10 cellular contexts compared by ENCODE assay signal in the genomic region with DNA sequence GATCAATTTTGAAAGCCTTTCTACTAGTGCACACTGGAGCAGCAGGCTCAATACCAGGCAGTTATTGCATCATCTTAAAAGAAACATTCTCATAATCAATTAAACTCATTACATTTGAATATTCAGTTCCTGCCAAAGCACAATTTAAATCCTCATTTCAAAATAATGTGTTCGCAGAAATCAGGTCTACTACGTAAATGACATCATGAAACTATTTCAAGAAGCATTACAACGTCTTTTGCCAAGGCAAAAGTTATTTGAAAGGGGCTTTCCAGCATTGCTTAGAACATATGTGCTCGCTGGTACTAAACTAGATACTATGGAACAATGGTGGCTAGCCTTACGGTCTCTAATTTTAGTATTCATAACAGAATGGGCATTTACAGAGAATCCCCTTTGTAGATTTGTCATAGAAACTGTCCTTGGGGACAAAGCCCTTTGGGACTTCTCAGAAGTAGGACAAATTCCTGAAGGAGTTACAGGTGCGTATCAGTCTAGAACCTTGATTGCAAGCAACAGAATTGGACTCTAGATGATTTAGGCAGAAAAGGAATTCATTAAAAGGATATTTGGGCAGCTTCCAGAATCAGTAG. TPM values are rescaled to one million over a fixed set of nuclear protein-coding genes. Genes with fewer than 3 reads are reported as not detected.
A peak's percentile ranks its signal among the peaks of the same experiment; 100 is the strongest.
DNase-seq lines count a peak whose midpoint lies in the region; ATAC-seq and TF ChIP-seq lines count a peak whose summit lies in the region.
"Had no signal": no experiment of that assay in that cellular context is flagged by ENCODE, and none has a peak within 500 bp of the region (broad histone marks: within the 10 kb centered on the region; RNA-seq: fewer than 3 reads in every experiment).

No MANE protein-coding gene starts in this region.

- H3K27me3 ChIP-seq in CD8-positive, alpha-beta memory T cell (ENCODE audit: insufficient read depth, low read length, poor library complexity, severe bottlenecking): no peaks in the 10 kb centered on the region
- H3K27me3 ChIP-seq in upper lobe of right lung: no peaks in the 10 kb centered on the region
- H3K27me3 ChIP-seq: esophagus muscularis mucosa had no signal

- peaks cover 0 to 2% of the 10 kb centered on the region in 2 donors for H3K27me3 Mint-ChIP-seq in CD8-positive, alpha-beta memory T cell

- H3K4me3 Mint-ChIP-seq in CD8-positive, alpha-beta memory T cell: peak overlapping the region; percentile 79 to 92 (median 84)

- DNase-seq in CD8-positive, alpha-beta memory T cell: peak in 2 of 5 donors; percentile 9 to 22
- DNase-seq in MV-4-11 (lab: John Stamatoyannopoulos, UW) (peak; percentile 34), choroid plexus epithelial cell (ENCODE audit: low read depth) (peak; percentile 12), upper lobe of right lung (no peak), NCI-H2171 (lab: John Stamatoyannopoulos, UW) (no peak)
- DNase-seq in stimulated activated CD8-positive, alpha-beta memory T cell treated with anti-CD3 and anti-CD28 coated beads, Interleukin-4, amount 100 ng/mL, for 48 hours: no peak
- DNase-seq: aorta had no signal

- H3K9me3 Mint-ChIP-seq in CD8-positive, alpha-beta memory T cell: no peaks in the 10 kb centered on the region

- H3K27ac ChIP-seq in CD8-positive, alpha-beta memory T cell (ENCODE audit: low read depth, low read length): peak overlapping the region; percentile 75
- H3K27ac ChIP-seq in upper lobe of right lung: no peak overlapping the region
- H3K27ac ChIP-seq: esophagus muscularis mucosa had no signal

- POLR2A ChIA-PET in CD8-positive, alpha-beta memory T cell (lab: Charles Lee): interaction anchor here (1.5 to 3.1 kb wide), 2 partner anchors 28 to 30 kb away, joined by 10 to 14 read pairs; partner anchors contain the start of gene HUWE1

- ATAC-seq in GM18861 (IDR thresholded peaks at IDR 0.05; ENCODE audit: unreplicated experiment): peak; percentile 25
- ATAC-seq in upper lobe of right lung: no peak
- ATAC-seq in HG03521 (IDR thresholded peaks at IDR 0.05; ENCODE audit: unreplicated experiment): no peak

- H3K4me1 Mint-ChIP-seq in CD8-positive, alpha-beta memory T cell: peaks cover 47 to 51% (median 50%) of the 10 kb centered on the region in 3 donors

- peaks cover 0 to 4% (median 0%) of the 10 kb centered on the region in 3 donors for H3K36me3 Mint-ChIP-seq in CD8-positive, alpha-beta memory T cell

- no peaks in the 10 kb centered on the region for H3K36me3 ChIP-seq in CD8-positive, alpha-beta memory T cell (ENCODE audit: insufficient read depth, low read length)
- no peaks in the 10 kb centered on the region for H3K36me3 ChIP-seq in upper lobe of right lung
- H3K36me3 ChIP-seq: esophagus muscularis mucosa had no signal

- H3K4me3 ChIP-seq in CD8-positive, alpha-beta memory T cell (ENCODE audit: low read length): peak overlapping the region; percentile 29
- H3K4me3 ChIP-seq in choroid plexus epithelial cell (ENCODE audit: low read depth, low read length): no peak overlapping the region
- no peak overlapping the region for H3K4me3 ChIP-seq in upper lobe of right lung
- H3K4me3 ChIP-seq: esophagus muscularis mucosa had no signal

- TF ChIP-seq CTCF in choroid plexus epithelial cell (conservative IDR thresholded peaks at IDR 0.05; ENCODE audit: low read depth, low read length): no peak
- TF ChIP-seq CTCF in upper lobe of right lung (IDR thresholded peaks at IDR 0.05): no peak

- intact Hi-C loops in upper lobe of right lung (cut with DNase I): no loop called here

- peak overlapping the region; percentile 94 to 99 (median 96) for H3K27ac Mint-ChIP-seq in CD8-positive, alpha-beta memory T cell

- no peaks in the 10 kb centered on the region for H3K9me3 ChIP-seq in CD8-positive, alpha-beta memory T cell (ENCODE audit: low read length)
- no peaks in the 10 kb centered on the region for H3K9me3 ChIP-seq in upper lobe of right lung

- CTCF ChIA-PET in CD8-positive, alpha-beta memory T cell (lab: Charles Lee): interaction anchor here (1.0 to 1.7 kb wide), 3 partner anchors 9 to 30 kb away, joined by 4 to 10 read pairs (median 4); no protein-coding TSS in a partner anchor

- peaks cover 46% of the 10 kb centered on the region for H3K4me1 ChIP-seq in CD8-positive, alpha-beta memory T cell (ENCODE audit: insufficient read depth, low read length)
- no peaks in the 10 kb centered on the region for H3K4me1 ChIP-seq in upper lobe of right lung
- H3K4me1 ChIP-seq: esophagus muscularis mucosa had no signal

RNA-seq across cellular contexts. Expression of gene HUWE1, which starts 27.6 kb away (rescaled TPM):
- 100 to 1,000 TPM; 437 to 444 TPM for total RNA-seq in CD8-positive, alpha-beta memory T cell
- polyA plus RNA-seq in CD8-positive, alpha-beta memory T cell: 18.7 TPM
- total RNA-seq in upper lobe of right lung: 151 TPM

Comparison
In these comparisons a context has a peak if more than half of its experiments do, and no peak if none do; other contexts are left out.
1. DNase-seq: peak in MV-4-11 (single experiment) and choroid plexus epithelial cell (single experiment); none in upper lobe of right lung (single experiment), NCI-H2171 (single experiment) and stimulated activated CD8-positive, alpha-beta memory T cell treated with anti-CD3 and anti-CD28 coated beads, Interleukin-4, amount 100 ng/mL, for 48 hours (single experiment).